In genomic region chr11:15349413-15349812, GRCh38 we compare ENCODE assay signal across 31 cellular contexts.
"Had no signal": no experiment of that assay in that cellular context is flagged by ENCODE, and none has a peak within 500 bp of the region (broad histone marks: within the 10 kb centered on the region; RNA-seq: fewer than 3 reads in every experiment).

No MANE protein-coding gene starts in this region.

- H3K4me3 ChIP-seq: body of pancreas, cardiac muscle cell, colonic mucosa, esophagus squamous epithelium, gastroesophageal sphincter had no signal

- H3K9me3 Mint-ChIP-seq: activated CD8-positive, alpha-beta T cell treated with anti-CD3 and anti-CD28 coated beads for 36 hours; activated T-cell treated with anti-CD3 and anti-CD28 coated beads, Interleukin-2, amount 50 U/mL, for 4 hours; activated T-helper 17 cell treated with anti-CD3 and anti-CD28 coated beads, Interleukin-2, amount 50 U/mL, for 72 hours; T-helper 2 cell treated with Interferon-gamma antibody and Interleukin-4, amounts not matched to agents 5 μg/mL and 100 μg/mL, for 36 hours had no signal

- ATAC-seq: activated CD4-positive, CD25-positive, alpha-beta regulatory T cell treated with anti-CD3 and anti-CD28 coated beads, Interleukin-2, amount 50 U/mL, for 24 hours; activated CD8-positive, alpha-beta T cell treated with anti-CD3 and anti-CD28 coated beads for 36 hours; activated T-cell treated with anti-CD3 and anti-CD28 coated beads, Interleukin-2, amount 50 U/mL, for 4 hours; activated T-helper 17 cell treated with anti-CD3 and anti-CD28 coated beads, Interleukin-2, amount 50 U/mL, for 72 hours; body of pancreas; gastroesophageal sphincter had no signal

- H3K27ac ChIP-seq: body of pancreas, cardiac muscle cell, colonic mucosa, epithelial cell of prostate, esophagus squamous epithelium, gastroesophageal sphincter, WERI-Rb-1 had no signal

- H3K36me3 Mint-ChIP-seq: activated naive CD8-positive, alpha-beta T cell had no signal

- H3K36me3 ChIP-seq: cardiac muscle cell, colonic mucosa, esophagus squamous epithelium, gastroesophageal sphincter, WERI-Rb-1 had no signal

- H3K4me3 Mint-ChIP-seq: activated B cell treated with CpG ODN at 0.5 μM for 24 hours; activated CD8-positive, alpha-beta T cell treated with anti-CD3 and anti-CD28 coated beads for 36 hours; activated naive CD8-positive, alpha-beta T cell; activated T-cell treated with anti-CD3 and anti-CD28 coated beads, Interleukin-2, amount 50 U/mL, for 4 hours; activated T-helper 17 cell treated with anti-CD3 and anti-CD28 coated beads, Interleukin-2, amount 50 U/mL, for 72 hours; T-helper 2 cell treated with Interferon-gamma antibody and Interleukin-4, amounts not matched to agents 5 μg/mL and 100 μg/mL, for 36 hours had no signal

- H3K9me3 ChIP-seq: body of pancreas, colonic mucosa, esophagus squamous epithelium, gastroesophageal sphincter had no signal

- H3K4me1 ChIP-seq: body of pancreas, colonic mucosa, esophagus squamous epithelium, gastroesophageal sphincter had no signal

- H3K4me1 Mint-ChIP-seq: activated B cell treated with CpG ODN at 0.5 μM for 24 hours; activated T-helper 17 cell treated with anti-CD3 and anti-CD28 coated beads, Interleukin-2, amount 50 U/mL, for 72 hours had no signal

- DNase-seq: activated B cell treated with CpG ODN at 0.5 μM for 24 hours; activated CD4-positive, alpha-beta T cell treated with anti-CD3 and anti-CD28 coated beads for 48 hours; activated CD4-positive, alpha-beta T cell treated with anti-CD3 and anti-CD28 coated beads, Interleukin-2, amount 50 U/mL, for 1 hour; activated CD4-positive, alpha-beta T cell treated with anti-CD3 and anti-CD28 coated beads, Interleukin-2, amount 50 U/mL, for 48 hours; activated CD8-positive, alpha-beta memory T cell treated with anti-CD3 and anti-CD28 coated beads for 24 hours; activated CD8-positive, alpha-beta T cell treated with anti-CD3 and anti-CD28 coated beads for 36 hours; activated effector memory CD4-positive, alpha-beta T cell treated with Interleukin-2 at 50 U/mL for 16 hours; activated gamma-delta T cell treated with Interleukin-2 at 50 U/mL for 16 hours; activated naive CD4-positive, alpha-beta T cell treated with anti-CD3 and anti-CD28 coated beads, Interleukin-2, amount 50 U/mL, for 16 hours; activated naive CD4-positive, alpha-beta T cell treated with Interleukin-2 at 50 U/mL for 16 hours; activated T-cell treated with anti-CD3 and anti-CD28 coated beads, Interleukin-2, amount 50 U/mL, for 4 hours; amygdala; aorta; body of pancreas; central memory CD4-positive, alpha-beta T cell; cerebellar nuclear complex; colonic mucosa; effector CD8-positive, alpha-beta T cell; esophagus squamous epithelium; foreskin melanocyte; head of caudate nucleus; hippocampal formation; T1000; WERI-Rb-1 had no signal

- H3K27me3 ChIP-seq: body of pancreas, cardiac muscle cell, colonic mucosa, gastroesophageal sphincter had no signal

- H3K27me3 Mint-ChIP-seq: activated B cell treated with CpG ODN at 0.5 μM for 24 hours had no signal

- H3K27ac Mint-ChIP-seq: activated B cell treated with CpG ODN at 0.5 μM for 24 hours; activated CD8-positive, alpha-beta T cell treated with anti-CD3 and anti-CD28 coated beads for 36 hours; activated naive CD8-positive, alpha-beta T cell; activated T-helper 17 cell treated with anti-CD3 and anti-CD28 coated beads, Interleukin-2, amount 50 U/mL, for 72 hours; T-helper 2 cell treated with Interferon-gamma antibody and Interleukin-4, amounts not matched to agents 5 μg/mL and 100 μg/mL, for 36 hours had no signal
